In the genomic region with DNA sequence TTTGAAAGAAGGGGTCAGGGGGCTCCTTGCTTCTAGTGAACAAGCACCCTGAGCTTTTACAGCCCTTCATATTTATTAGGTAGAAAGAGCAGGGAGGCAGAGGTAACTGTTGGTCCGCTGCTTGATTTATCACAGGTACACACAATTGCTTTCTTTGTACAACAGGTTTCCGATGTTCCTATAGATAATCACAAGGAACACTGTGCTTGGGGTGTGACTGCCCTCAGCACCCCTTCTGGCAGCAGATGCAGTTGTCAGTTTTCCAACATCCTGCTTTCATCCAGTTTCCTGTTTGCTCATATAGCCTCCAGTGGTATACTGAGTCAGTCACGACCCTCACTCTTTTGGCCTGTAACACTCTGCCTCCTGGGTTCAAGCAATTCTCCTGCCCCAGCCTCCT, we compare ENCODE assay signal across 35 cellular contexts.
"Had no signal": no experiment of that assay in that cellular context is flagged by ENCODE, and none has a peak within 500 bp of the region (broad histone marks: within the 10 kb centered on the region; RNA-seq: fewer than 3 reads in every experiment).

No MANE protein-coding gene starts in this region.

- H2AFZ ChIP-seq: PC-9 had no signal

- H3K27ac Mint-ChIP-seq: activated B cell treated with CpG ODN at 0.5 μM for 24 hours; activated CD4-positive, alpha-beta memory T cell treated with anti-CD3 and anti-CD28 coated beads for 36 hours; activated naive CD4-positive, alpha-beta T cell treated with anti-CD3 and anti-CD28 coated beads, Interleukin-2, amount 10 ng/mL, durations not matched to agents 7 days and 5 days; activated naive CD8-positive, alpha-beta T cell; activated naive CD8-positive, alpha-beta T cell treated with anti-CD3 and anti-CD28 coated beads, Interleukin-2, amount 50 U/mL, for 24 hours; activated T-helper 1 cell treated with anti-CD3 and anti-CD28 coated beads, Interleukin-12 subunit alpha, Interleukin-12 subunit beta, Interleukin-2, Interleukin-4 antibody, amounts not matched to agents 30 ng/mL and 10 ng/mL and 1 ng/mL, durations not matched to agents 14 hours and 24 hours and 36 hours; brain had no signal

- H3K4me3 ChIP-seq: PC-9 had no signal

- H3K4me3 Mint-ChIP-seq: activated B cell treated with CpG ODN at 0.5 μM for 24 hours; activated CD4-positive, alpha-beta memory T cell treated with anti-CD3 and anti-CD28 coated beads for 36 hours; activated naive CD4-positive, alpha-beta T cell treated with anti-CD3 and anti-CD28 coated beads, Interleukin-2, amount 10 ng/mL, durations not matched to agents 7 days and 5 days; activated naive CD8-positive, alpha-beta T cell; activated naive CD8-positive, alpha-beta T cell treated with anti-CD3 and anti-CD28 coated beads, Interleukin-2, amount 50 U/mL, for 24 hours; activated T-cell treated with anti-CD3 and anti-CD28 coated beads, Interleukin-2, amount 50 U/mL, for 4 hours; activated T-helper 1 cell treated with anti-CD3 and anti-CD28 coated beads, Interleukin-12 subunit alpha, Interleukin-12 subunit beta, Interleukin-2, Interleukin-4 antibody, amounts not matched to agents 30 ng/mL and 10 ng/mL and 1 ng/mL, durations not matched to agents 14 hours and 24 hours and 36 hours; brain had no signal

- DNase-seq: activated B cell treated with CpG ODN at 0.5 μM for 24 hours; activated CD4-positive, alpha-beta memory T cell treated with anti-CD3 and anti-CD28 coated beads for 36 hours; activated CD4-positive, alpha-beta T cell treated with anti-CD3 and anti-CD28 coated beads for 4 hours; activated CD4-positive, alpha-beta T cell treated with anti-CD3 and anti-CD28 coated beads, Interleukin-2, amount 50 U/mL, for 1 hour; activated CD4-positive, CD25-positive, alpha-beta regulatory T cell treated with anti-CD3 and anti-CD28 coated beads, Interleukin-2, amount 50 U/mL, for 72 hours; activated CD8-positive, alpha-beta memory T cell treated with anti-CD3 and anti-CD28 coated beads, Interleukin-2, amount 50 U/mL, for 4 hours; activated gamma-delta T cell treated with Interleukin-2 at 50 U/mL for 16 hours; activated naive CD4-positive, alpha-beta T cell treated with anti-CD3 and anti-CD28 coated beads, Interleukin-2, amount 10 ng/mL, durations not matched to agents 7 days and 5 days; activated naive CD8-positive, alpha-beta T cell treated with anti-CD3 and anti-CD28 coated beads, Interleukin-2, amount 50 U/mL, for 24 hours; activated T-cell treated with anti-CD3 and anti-CD28 coated beads for 4 hours; activated T-cell treated with anti-CD3 and anti-CD28 coated beads, Interleukin-2, amount 50 U/mL, for 4 hours; anterior cingulate cortex; central memory CD4-positive, alpha-beta T cell; NCI-H1048; NCI-H1105 treated with DMSO at 0.1 percent for 48 hours; NCI-H1436 treated with DMSO at 0.1 percent for 48 hours; NCI-H1694 treated with DMSO at 0.1 percent for 48 hours; NCI-H2029; NCI-H510A; NCI-H526; NCI-H748 treated with DMSO at 0.1 percent for 48 hours; NK-92 treated with Interleukin-12 subunit alpha and Interleukin-12 subunit beta, amount 100 ng/mL, for 24 hours; PC-9; SIG-M5; SW 1271; T-helper 1 cell; T-helper 2 cell; T-helper 9 cell had no signal

- FAIRE-seq: RCC 7860 had no signal

- H3K27me3 Mint-ChIP-seq: activated B cell treated with CpG ODN at 0.5 μM for 24 hours; activated CD4-positive, alpha-beta memory T cell treated with anti-CD3 and anti-CD28 coated beads for 36 hours; activated naive CD4-positive, alpha-beta T cell treated with anti-CD3 and anti-CD28 coated beads, Interleukin-2, amount 10 ng/mL, durations not matched to agents 7 days and 5 days; activated naive CD8-positive, alpha-beta T cell; activated naive CD8-positive, alpha-beta T cell treated with anti-CD3 and anti-CD28 coated beads, Interleukin-2, amount 50 U/mL, for 24 hours; brain had no signal

- H3K27ac ChIP-seq: PC-9, RWPE1, VCaP had no signal

- H3K4me1 Mint-ChIP-seq: activated B cell treated with CpG ODN at 0.5 μM for 24 hours; activated naive CD4-positive, alpha-beta T cell treated with anti-CD3 and anti-CD28 coated beads, Interleukin-2, amount 10 ng/mL, durations not matched to agents 7 days and 5 days; activated naive CD8-positive, alpha-beta T cell treated with anti-CD3 and anti-CD28 coated beads, Interleukin-2, amount 50 U/mL, for 24 hours; brain had no signal

- H3K9me3 Mint-ChIP-seq: activated B cell treated with CpG ODN at 0.5 μM for 24 hours; activated CD4-positive, alpha-beta memory T cell treated with anti-CD3 and anti-CD28 coated beads for 36 hours; activated naive CD4-positive, alpha-beta T cell treated with anti-CD3 and anti-CD28 coated beads, Interleukin-2, amount 10 ng/mL, durations not matched to agents 7 days and 5 days; activated naive CD8-positive, alpha-beta T cell treated with anti-CD3 and anti-CD28 coated beads, Interleukin-2, amount 50 U/mL, for 24 hours; activated T-cell treated with anti-CD3 and anti-CD28 coated beads, Interleukin-2, amount 50 U/mL, for 4 hours; activated T-helper 1 cell treated with anti-CD3 and anti-CD28 coated beads, Interleukin-12 subunit alpha, Interleukin-12 subunit beta, Interleukin-2, Interleukin-4 antibody, amounts not matched to agents 30 ng/mL and 10 ng/mL and 1 ng/mL, durations not matched to agents 14 hours and 24 hours and 36 hours; brain had no signal

- H3K36me3 Mint-ChIP-seq: activated naive CD4-positive, alpha-beta T cell treated with anti-CD3 and anti-CD28 coated beads, Interleukin-2, amount 10 ng/mL, durations not matched to agents 7 days and 5 days had no signal

- ATAC-seq: activated naive CD8-positive, alpha-beta T cell treated with anti-CD3 and anti-CD28 coated beads, Interleukin-2, amount 50 U/mL, for 24 hours; activated T-cell treated with anti-CD3 and anti-CD28 coated beads, Interleukin-2, amount 50 U/mL, for 4 hours; Right ventricle myocardium inferior had no signal

- H3K4me2 ChIP-seq: PC-9 had no signal
